Comparison of ENCODE assay signal across 20 cellular contexts in the genomic region with DNA sequence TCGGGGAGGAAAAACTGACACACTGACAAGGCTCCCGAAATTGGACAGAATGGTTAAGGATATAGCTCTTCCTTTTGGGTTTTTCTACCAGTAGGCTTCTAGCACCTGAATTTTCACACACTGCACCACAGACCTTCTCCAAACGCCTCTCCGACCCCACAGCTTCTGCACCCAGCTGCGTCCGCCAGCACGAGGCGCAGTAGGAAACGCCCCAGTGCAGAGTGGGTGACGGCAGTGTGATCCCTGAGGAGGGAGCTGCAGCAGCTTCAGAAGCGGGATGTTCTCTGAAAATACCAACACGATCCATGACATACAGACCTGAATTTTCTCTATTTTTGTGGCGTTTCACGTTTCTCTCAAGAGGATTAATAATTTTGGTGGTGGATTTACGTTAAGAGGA. TPM values are rescaled to one million over a fixed set of nuclear protein-coding genes. Genes with fewer than 3 reads are reported as not detected.
DNase-seq lines count a peak whose midpoint lies in the region; ATAC-seq and TF ChIP-seq lines count a peak whose summit lies in the region.
"Had no signal": no experiment of that assay in that cellular context is flagged by ENCODE, and none has a peak within 500 bp of the region (broad histone marks: within the 10 kb centered on the region; RNA-seq: fewer than 3 reads in every experiment).

No MANE protein-coding gene starts in this region.

- peaks cover 49% of the 10 kb centered on the region for H3K36me3 ChIP-seq in right atrium auricular region
- peaks cover 93% of the 10 kb centered on the region for H3K36me3 ChIP-seq in KOPT-K1 (ENCODE audit: insufficient read depth, low read length)
- H3K36me3 ChIP-seq in smooth muscle cell (ENCODE audit: low read depth) = peaks cover 13% of the 10 kb centered on the region
- H3K36me3 ChIP-seq: ovary had no signal

- H3K27ac Mint-ChIP-seq in endothelial cell (ENCODE audit: unreplicated experiment) (peak overlapping the region; percentile 77), HFFc6 (no peak overlapping the region; the same call in 1 of the 2 replicates)
- H3K27ac Mint-ChIP-seq: T-helper 1 cell treated with Interleukin-12 subunit alpha and Interleukin-12 subunit beta and Interleukin-4 antibody, amounts not matched to agents 30 μg/mL and 1 μg/mL, for 36 hours had no signal

- H3K4me1 ChIP-seq in right atrium auricular region (peaks cover 0 to 68% of the 10 kb centered on the region in 2 donors), smooth muscle cell (ENCODE audit: low read depth) (peaks cover 5% of the 10 kb centered on the region)

- H3K9me3 ChIP-seq in right atrium auricular region = no peaks in the 10 kb centered on the region
- H3K9me3 ChIP-seq in KOPT-K1 (ENCODE audit: insufficient read depth, low read length, poor library complexity, severe bottlenecking) = no peaks in the 10 kb centered on the region
- no peaks in the 10 kb centered on the region for H3K9me3 ChIP-seq in smooth muscle cell (replicated peaks; ENCODE audit: low read depth)
- H3K9me3 ChIP-seq: esophagus muscularis mucosa, lower lobe of right lung, ovary, spleen, testis had no signal

- no peaks in the 10 kb centered on the region for H3K9me3 Mint-ChIP-seq in endothelial cell (ENCODE audit: unreplicated experiment)
- no peaks in the 10 kb centered on the region for H3K9me3 Mint-ChIP-seq in HFFc6
- H3K9me3 Mint-ChIP-seq: activated B cell treated with CpG ODN at 0.5 μM for 24 hours; T-helper 1 cell treated with Interleukin-12 subunit alpha and Interleukin-12 subunit beta and Interleukin-4 antibody, amounts not matched to agents 30 μg/mL and 1 μg/mL, for 36 hours had no signal

- peaks cover 17% of the 10 kb centered on the region for H3F3A ChIP-seq in smooth muscle cell (ENCODE audit: low read depth)

- H3K4me1 Mint-ChIP-seq in endothelial cell (ENCODE audit: unreplicated experiment) = peaks cover 38% of the 10 kb centered on the region
- peaks cover 60% of the 10 kb centered on the region for H3K4me1 Mint-ChIP-seq in HFFc6 (ENCODE audit: low read depth)

- no peak for ATAC-seq in Right ventricle myocardium inferior
- ATAC-seq in GM18502 (IDR thresholded peaks at IDR 0.05; ENCODE audit: poor library complexity, unreplicated experiment) = no peak
- ATAC-seq: lower lobe of right lung had no signal

- peaks cover 100% of the 10 kb centered on the region for H4K20me1 ChIP-seq in smooth muscle cell (ENCODE audit: low read depth)

- H3K4me3 ChIP-seq in right atrium auricular region (no peak overlapping the region), smooth muscle cell (no peak overlapping the region)
- H3K4me3 ChIP-seq: esophagus muscularis mucosa, lower lobe of right lung, ovary, spleen, testis had no signal

- peaks cover 100% of the 10 kb centered on the region for H3K79me2 ChIP-seq in smooth muscle cell (ENCODE audit: low read depth)

- H3K27me3 Mint-ChIP-seq in endothelial cell (ENCODE audit: unreplicated experiment) = peaks cover 10% of the 10 kb centered on the region
- H3K27me3 Mint-ChIP-seq in HFFc6 (ENCODE audit: insufficient read depth) = peaks cover 3% of the 10 kb centered on the region
- H3K27me3 Mint-ChIP-seq: activated B cell treated with CpG ODN at 0.5 μM for 24 hours had no signal

- H3K36me3 Mint-ChIP-seq in endothelial cell (ENCODE audit: low read depth, unreplicated experiment) (peaks cover 32% of the 10 kb centered on the region), HFFc6 (ENCODE audit: low read depth) (peaks cover 53% of the 10 kb centered on the region)

- H3K27ac ChIP-seq in right atrium auricular region = peak overlapping the region; percentile 2 to 85
- H3K27ac ChIP-seq in KOPT-K1 (ENCODE audit: low read depth, low read length, poor library complexity, severe bottlenecking) = peak overlapping the region; percentile 66
- H3K27ac ChIP-seq in smooth muscle cell (ENCODE audit: low read depth) = peak overlapping the region; percentile 31
- H3K27ac ChIP-seq: lower lobe of right lung, ovary, testis had no signal

- 87% methylated on average over 15 of the region's 15 CpGs for WGBS in smooth muscle cell (ENCODE audit: low lambda C conversion rate)

- no peak overlapping the region for H3K4me2 ChIP-seq in smooth muscle cell

- H3K27me3 ChIP-seq in right atrium auricular region (no peaks in the 10 kb centered on the region), smooth muscle cell (ENCODE audit: low read depth) (no peaks in the 10 kb centered on the region)
- H3K27me3 ChIP-seq: esophagus muscularis mucosa, ovary, spleen, testis had no signal

- TF ChIP-seq CTCF in right atrium auricular region (IDR thresholded peaks at IDR 0.05) = no peak
- TF ChIP-seq CTCF in endothelial cell (IDR thresholded peaks at IDR 0.05; ENCODE audit: unreplicated experiment) = no peak
- no peak for TF ChIP-seq CTCF in smooth muscle cell (IDR thresholded peaks at IDR 0.05; ENCODE audit: borderline replicate concordance, insufficient read depth, poor library complexity, severe bottlenecking)
- TF ChIP-seq CTCF in HFFc6 (IDR thresholded peaks at IDR 0.05) = no peak

- no peak overlapping the region for H3K9ac ChIP-seq in smooth muscle cell (ENCODE audit: low read depth)

- no peak overlapping the region for H2AFZ ChIP-seq in smooth muscle cell (ENCODE audit: low read depth)

- intact Hi-C loops in Right ventricle myocardium inferior (cut with DNase I) = no loop called here

- no peak for DNase-seq in right atrium auricular region (ENCODE audit: low spot score)
- no peak for DNase-seq in Right ventricle myocardium inferior (ENCODE audit: missing footprints)
- no peak for DNase-seq in endothelial cell (ENCODE audit: low spot score)
- no peak for DNase-seq in smooth muscle cell (lab: John Stamatoyannopoulos, UW; ENCODE audit: unreplicated experiment)
- DNase-seq in NCI-H2029 (lab: John Stamatoyannopoulos, UW) = no peak
- no peak for DNase-seq in HFFc6
- DNase-seq: activated B cell treated with CpG ODN at 0.5 μM for 24 hours; cortex of kidney; Karpas-422; lower lobe of right lung; NCI-H1105 treated with DMSO at 0.1 percent for 48 hours; NCI-H524 treated with DMSO at 0.1 percent for 48 hours; spleen; stimulated activated CD8-positive, alpha-beta memory T cell treated with anti-CD3 and anti-CD28 coated beads, Interleukin-4, amount 100 ng/mL, for 48 hours; testis had no signal

- H3K4me3 Mint-ChIP-seq in endothelial cell (ENCODE audit: unreplicated experiment) (peak overlapping the region; percentile 1), HFFc6 (no peak overlapping the region)
- H3K4me3 Mint-ChIP-seq: activated B cell treated with CpG ODN at 0.5 μM for 24 hours; T-helper 1 cell treated with Interleukin-12 subunit alpha and Interleukin-12 subunit beta and Interleukin-4 antibody, amounts not matched to agents 30 μg/mL and 1 μg/mL, for 36 hours had no signal

RNA-seq across cellular contexts. Expression of gene HSPB1, which starts 25.9 kb away (rescaled TPM):
- total RNA-seq in right atrium auricular region = 1,000 to 10,000 TPM; 1,006 to 1,433 TPM
- 3,139 TPM for total RNA-seq in Right ventricle myocardium inferior
- total RNA-seq in endothelial cell (ENCODE audit: unreplicated experiment) = 581 TPM
- total RNA-seq in smooth muscle cell = 374 and 484 TPM in 2 replicates
- 1,842 and 2,006 TPM in 2 replicates for polyA plus RNA-seq in smooth muscle cell
- 1,000 to 10,000 TPM; 1,016 to 1,211 (median 1,126) TPM for total RNA-seq in HFFc6 (2021; fragmentation: NEBNext Ultra II Directional; extraction: Animal tissue kit (Norgen Biotek cat#: 25700))

RNA-seq across cellular contexts. Expression of gene YWHAG, which starts 30.4 kb away (rescaled TPM):
- 100 to 1,000 TPM; 132 to 153 TPM for total RNA-seq in right atrium auricular region
- total RNA-seq in Right ventricle myocardium inferior = 243 TPM
- total RNA-seq in endothelial cell (ENCODE audit: unreplicated experiment) = 136 TPM
- 132 and 142 TPM in 2 replicates for total RNA-seq in smooth muscle cell
- 17.6 and 21.1 TPM in 2 replicates for polyA plus RNA-seq in smooth muscle cell
- 100 to 1,000 TPM; 171 to 210 (median 180) TPM for total RNA-seq in HFFc6 (2021; fragmentation: NEBNext Ultra II Directional; extraction: Animal tissue kit (Norgen Biotek cat#: 25700))
